ENCODE assay signal across 28 cellular contexts in the genomic region with DNA sequence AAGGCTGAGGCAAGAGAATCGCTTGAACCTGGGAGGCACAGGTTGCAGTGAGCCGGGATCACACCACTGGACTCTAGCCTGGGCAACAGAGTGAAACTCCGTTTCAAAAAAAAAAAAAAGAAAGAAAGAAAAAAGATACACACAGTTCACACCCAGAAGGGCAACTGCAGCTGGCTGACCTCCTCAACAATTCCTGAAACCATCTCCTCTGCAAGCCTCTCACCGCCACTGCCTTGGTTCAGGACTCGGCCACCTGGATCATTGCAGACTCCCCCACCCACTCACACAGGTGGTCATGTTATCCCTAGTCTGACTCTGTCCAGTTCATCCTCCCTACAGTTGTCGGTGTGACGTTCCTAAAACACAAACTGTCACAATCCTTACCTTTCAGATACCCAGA. TPM values are rescaled to one million over a fixed set of nuclear protein-coding genes. Genes with fewer than 3 reads are reported as not detected.
A peak's percentile ranks its signal among the peaks of the same experiment; 100 is the strongest.
DNase-seq lines count a peak whose midpoint lies in the region; ATAC-seq and TF ChIP-seq lines count a peak whose summit lies in the region.
"Had no signal": no experiment of that assay in that cellular context is flagged by ENCODE, and none has a peak within 500 bp of the region (broad histone marks: within the 10 kb centered on the region; RNA-seq: fewer than 3 reads in every experiment).

No MANE protein-coding gene starts in this region.

- peaks cover 2% of the 10 kb centered on the region for H4K20me1 ChIP-seq in osteoblast (ENCODE audit: insufficient read depth, low read length)

- no peaks in the 10 kb centered on the region for H3K36me3 ChIP-seq in CD8-positive, alpha-beta memory T cell (ENCODE audit: insufficient read depth, low read length)
- H3K36me3 ChIP-seq in gastroesophageal sphincter, result no peaks in the 10 kb centered on the region
- H3K36me3 ChIP-seq in osteoblast (ENCODE audit: insufficient read depth, low read length), result no peaks in the 10 kb centered on the region
- H3K36me3 ChIP-seq: BE2C, breast epithelium, HAP-1, heart left ventricle had no signal

- H3K36me3 Mint-ChIP-seq in CD8-positive, alpha-beta memory T cell, result peaks cover 0 to 2% (median 0%) of the 10 kb centered on the region in 3 donors
- H3K36me3 Mint-ChIP-seq in activated B cell treated with CpG ODN at 0.5 μM for 24 hours (ENCODE audit: low read depth), result no peaks in the 10 kb centered on the region

- CTCF ChIA-PET in CD8-positive, alpha-beta memory T cell (lab: Charles Lee), result interaction anchor here (4.1 kb wide), 1 partner anchor 357 kb away, joined by 20 read pairs; no protein-coding TSS in a partner anchor
- CTCF ChIA-PET in activated B cell treated with CpG ODN at 0.5 μM for 24 hours (lab: Charles Lee), result interaction anchor here (1.0 kb wide), 1 partner anchor 357 kb away, joined by 3 read pairs; no protein-coding TSS in a partner anchor

- ATAC-seq in activated B cell treated with CpG ODN at 0.5 μM for 24 hours (ENCODE audit: low read depth), result no peak
- ATAC-seq in gastroesophageal sphincter, result no peak
- no peak for ATAC-seq in GM21528 (IDR thresholded peaks at IDR 0.05; ENCODE audit: low FRiP score, unreplicated experiment)
- ATAC-seq in HG03196 (IDR thresholded peaks at IDR 0.05; ENCODE audit: unreplicated experiment), result no peak
- ATAC-seq: activated T-cell treated with anti-CD3 and anti-CD28 coated beads, Interleukin-2, amount 50 U/mL, for 4 hours; effector memory CD8-positive, alpha-beta T cell; left cardiac atrium; SK-N-SH treated with all-trans-retinoic acid at 6 μM for 48 hours had no signal

- peak overlapping the region in 4 of 7 donors; percentile 7 to 80 (median 56) for H3K4me3 Mint-ChIP-seq in CD8-positive, alpha-beta memory T cell
- H3K4me3 Mint-ChIP-seq in activated B cell treated with CpG ODN at 0.5 μM for 24 hours, result peak overlapping the region; percentile 11
- H3K4me3 Mint-ChIP-seq: activated T-cell treated with anti-CD3 and anti-CD28 coated beads, Interleukin-2, amount 50 U/mL, for 4 hours had no signal

- no peak for DNase-seq in CD8-positive, alpha-beta memory T cell
- DNase-seq in activated B cell treated with CpG ODN at 0.5 μM for 24 hours, result no peak
- peak; percentile 52 for DNase-seq in osteoblast (ENCODE audit: insufficient read length, low spot score, missing footprints)
- no peak for DNase-seq in KBM-7
- no peak for DNase-seq in NCI-H146 treated with DMSO at 0.1 percent for 48 hours (lab: John Stamatoyannopoulos, UW; ENCODE audit: unreplicated experiment)
- DNase-seq: activated CD4-positive, alpha-beta T cell treated with anti-CD3 and anti-CD28 coated beads for 4 hours; activated gamma-delta T cell treated with Interleukin-2 at 50 U/mL for 16 hours; activated T-cell treated with anti-CD3 and anti-CD28 coated beads, Interleukin-2, amount 50 U/mL, for 4 hours; BE2C; Caco-2; DMS79; effector memory CD8-positive, alpha-beta T cell; foreskin fibroblast; GDM1; heart left ventricle; Karpas-422; left cardiac atrium; NCI-H146; nucleus accumbens; stimulated activated CD4-positive, alpha-beta T cell treated with anti-CD3 and anti-CD28 coated beads, Interleukin-2, amount 100 ng/mL, for 24 hours; T-helper 2 cell; trophoblast cell had no signal

- H3K4me1 Mint-ChIP-seq in CD8-positive, alpha-beta memory T cell, result peaks cover 10 to 23% (median 19%) of the 10 kb centered on the region in 3 donors
- peaks cover 10% of the 10 kb centered on the region for H3K4me1 Mint-ChIP-seq in activated B cell treated with CpG ODN at 0.5 μM for 24 hours

- H3K4me1 ChIP-seq in CD8-positive, alpha-beta memory T cell (ENCODE audit: insufficient read depth, low read length), result peaks cover 18% of the 10 kb centered on the region
- H3K4me1 ChIP-seq in gastroesophageal sphincter (peaks cover 0 to 55% (median 7%) of the 10 kb centered on the region in 3 donors), osteoblast (ENCODE audit: insufficient read depth, low read length) (peaks cover 7% of the 10 kb centered on the region)
- H3K4me1 ChIP-seq: BE2C, HAP-1 had no signal

- H3K4me2 ChIP-seq in osteoblast (ENCODE audit: insufficient read depth, low read length), result no peak overlapping the region

- H3K27me3 Mint-ChIP-seq in CD8-positive, alpha-beta memory T cell, result peaks cover 44 to 77% of the 10 kb centered on the region in 2 donors
- peaks cover 63% of the 10 kb centered on the region for H3K27me3 Mint-ChIP-seq in activated B cell treated with CpG ODN at 0.5 μM for 24 hours

- WGBS in gastroesophageal sphincter (ENCODE audit: low coverage in 1 of 2), 2 donors, result 80 to 81% methylated on average over 2 to 7 of the region's 7 CpGs

- POLR2A ChIA-PET in CD8-positive, alpha-beta memory T cell (lab: Charles Lee), result no interaction called here
- POLR2A ChIA-PET in activated B cell treated with CpG ODN at 0.5 μM for 24 hours (lab: Charles Lee), result no interaction called here

- no peak overlapping the region for H2AFZ ChIP-seq in osteoblast (ENCODE audit: low read length)

- no peak for TF ChIP-seq EP300 in gastroesophageal sphincter (IDR thresholded peaks at IDR 0.05)

- peak overlapping the region in 2 of 8 donors; percentile 13 to 49 for H3K27ac Mint-ChIP-seq in CD8-positive, alpha-beta memory T cell
- no peak overlapping the region for H3K27ac Mint-ChIP-seq in activated B cell treated with CpG ODN at 0.5 μM for 24 hours
- H3K27ac Mint-ChIP-seq: effector memory CD8-positive, alpha-beta T cell had no signal

- no peak overlapping the region for H3K27ac ChIP-seq in CD8-positive, alpha-beta memory T cell (ENCODE audit: low read depth, low read length)
- peak overlapping the region in 3 of 4 donors; percentile 93 to 95 (median 95) for H3K27ac ChIP-seq in gastroesophageal sphincter
- H3K27ac ChIP-seq in osteoblast (ENCODE audit: low read depth, low read length), result no peak overlapping the region
- H3K27ac ChIP-seq: breast epithelium had no signal

- H3K27me3 ChIP-seq in CD8-positive, alpha-beta memory T cell (ENCODE audit: insufficient read depth, low read length, poor library complexity, severe bottlenecking), result peaks cover 48% of the 10 kb centered on the region
- peaks cover 7% of the 10 kb centered on the region for H3K27me3 ChIP-seq in gastroesophageal sphincter
- H3K27me3 ChIP-seq in osteoblast (ENCODE audit: insufficient read depth, low read length), result peaks cover 58% of the 10 kb centered on the region

- in situ Hi-C loops in KBM-7 (cut with MboI; ENCODE audit: low pct_unique_long_range_greater_than_20kb, low sequenced_read_pairs), result no loop called here

- TF ChIP-seq POLR2A in gastroesophageal sphincter (IDR thresholded peaks at IDR 0.05), result no peak

- H3K9me3 Mint-ChIP-seq in CD8-positive, alpha-beta memory T cell, result no peaks in the 10 kb centered on the region
- no peaks in the 10 kb centered on the region for H3K9me3 Mint-ChIP-seq in activated B cell treated with CpG ODN at 0.5 μM for 24 hours
- H3K9me3 Mint-ChIP-seq: activated T-cell treated with anti-CD3 and anti-CD28 coated beads, Interleukin-2, amount 50 U/mL, for 4 hours; effector memory CD8-positive, alpha-beta T cell had no signal

- intact Hi-C loops in activated B cell treated with CpG ODN at 0.5 μM for 24 hours (cut with micrococcal nuclease), result loop anchor here (10.0 kb wide), 1 partner anchor 167 kb away; no protein-coding TSS in a partner anchor

- no peaks in the 10 kb centered on the region for H3K9me3 ChIP-seq in CD8-positive, alpha-beta memory T cell (ENCODE audit: low read length)
- H3K9me3 ChIP-seq in gastroesophageal sphincter (no peaks in the 10 kb centered on the region), osteoblast (ENCODE audit: low read depth, low read length) (no peaks in the 10 kb centered on the region)
- H3K9me3 ChIP-seq: BE2C, breast epithelium, Caco-2, HAP-1, heart left ventricle had no signal

- no peak overlapping the region for H3K4me3 ChIP-seq in CD8-positive, alpha-beta memory T cell (ENCODE audit: low read length)
- peak overlapping the region in 1 of 2 donors; percentile 79 for H3K4me3 ChIP-seq in gastroesophageal sphincter
- no peak overlapping the region for H3K4me3 ChIP-seq in osteoblast (ENCODE audit: insufficient read depth, low read length)
- H3K4me3 ChIP-seq: HAP-1 had no signal

- H3K79me2 ChIP-seq in osteoblast (ENCODE audit: insufficient read depth, low read length), result no peaks in the 10 kb centered on the region

- TF ChIP-seq CTCF in activated B cell treated with CpG ODN at 0.5 μM for 24 hours (IDR thresholded peaks at IDR 0.05) (no peak), gastroesophageal sphincter (IDR thresholded peaks at IDR 0.05) (no peak), osteoblast (IDR thresholded peaks at IDR 0.05; ENCODE audit: extremely low read depth, low read depth, low read length) (no peak)

RNA-seq across cellular contexts. Expression of a gene that starts 2.2 kb away (rescaled TPM):
- total RNA-seq in CD8-positive, alpha-beta memory T cell, result under 1 TPM; 0.09 to 0.20 TPM
- 0.07 TPM for polyA plus RNA-seq in CD8-positive, alpha-beta memory T cell
- total RNA-seq in activated B cell treated with CpG ODN at 0.5 μM for 24 hours (0.42 and 0.44 TPM in 2 replicates), gastroesophageal sphincter (10 to 100 TPM in 3 of 4 donors, 1 to 10 TPM in 1; 8.6 to 50.7 (median 32.6) TPM), osteoblast (0.36 and 1.5 TPM in 2 replicates)

RNA-seq across cellular contexts. Expression of a gene that starts 34.7 kb away (rescaled TPM):
- 1 to 10 TPM; 5.8 to 7.5 TPM for total RNA-seq in CD8-positive, alpha-beta memory T cell
- 6.6 TPM for polyA plus RNA-seq in CD8-positive, alpha-beta memory T cell
- total RNA-seq in activated B cell treated with CpG ODN at 0.5 μM for 24 hours, result 8.2 and 10.2 TPM in 2 replicates
- 10 to 100 TPM; 20.1 to 57.2 (median 33.6) TPM for total RNA-seq in gastroesophageal sphincter
- 6.8 and 8.3 TPM in 2 replicates for total RNA-seq in osteoblast

RNA-seq across cellular contexts. Expression of a gene that starts 44.5 kb away (rescaled TPM):
- total RNA-seq in CD8-positive, alpha-beta memory T cell, result 100 to 1,000 TPM; 425 to 427 TPM
- polyA plus RNA-seq in CD8-positive, alpha-beta memory T cell, result 1.4 TPM
- total RNA-seq in activated B cell treated with CpG ODN at 0.5 μM for 24 hours (8.6 and 9.3 TPM in 2 replicates), gastroesophageal sphincter (1 to 10 TPM in 3 of 4 donors, under 1 TPM in 1; 0.40 to 3.2 (median 2.0) TPM), osteoblast (4.3 and 7.4 TPM in 2 replicates)

Comparison
In these comparisons a context has a peak if more than half of its experiments do, and no peak if none do; other contexts are left out.
1. H3K27ac ChIP-seq: peak in gastroesophageal sphincter (3 of 4); none in CD8-positive, alpha-beta memory T cell (single experiment) and osteoblast (single experiment).
2. RNA of a gene that starts 44.5 kb away (total RNA-seq): 425 to 427 TPM in CD8-positive, alpha-beta memory T cell; 8.6 to 9.3 TPM in activated B cell treated with CpG ODN at 0.5 μM for 24 hours, 4.3 to 7.4 TPM in osteoblast and 0.40 to 3.2 TPM in gastroesophageal sphincter; every median in the first group is over 10 times any median in the second.